In the genomic region with DNA sequence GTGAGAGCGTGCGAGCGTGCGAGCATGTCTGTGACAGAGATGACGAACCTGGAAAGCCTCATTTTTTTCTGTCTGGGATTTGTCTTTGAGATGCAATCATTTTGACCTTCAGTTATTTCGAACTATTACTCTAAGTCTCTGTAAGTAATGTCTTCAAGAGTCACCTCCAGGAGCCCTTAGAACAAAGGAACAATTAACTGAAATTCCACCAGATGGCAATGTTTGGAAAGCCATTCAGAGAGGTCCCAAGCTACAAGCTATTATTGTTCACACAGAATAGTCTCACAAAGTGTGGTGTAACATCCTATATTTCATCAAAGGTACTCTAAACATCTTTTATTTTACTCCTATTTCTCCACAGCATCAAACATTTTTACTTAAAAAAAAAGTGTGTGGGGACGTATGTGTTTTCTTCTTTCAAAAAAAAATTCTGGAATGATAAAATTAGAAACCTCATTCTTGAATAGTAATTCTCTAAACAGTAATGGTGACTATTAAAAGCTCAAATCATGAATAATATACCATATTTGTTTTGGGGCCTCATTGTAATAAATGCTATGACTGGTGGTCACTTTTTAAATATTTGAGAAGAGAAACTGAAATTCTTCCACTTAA, we compare ENCODE assay signal across 8 cellular contexts. TPM values are rescaled to one million over a fixed set of nuclear protein-coding genes. Genes with fewer than 3 reads are reported as not detected.
DNase-seq lines count a peak whose midpoint lies in the region; ATAC-seq, FAIRE-seq and TF ChIP-seq lines count a peak whose summit lies in the region.

No MANE protein-coding gene starts in this region.

- no peak overlapping the region for H3K27ac Mint-ChIP-seq in central memory CD8-positive, alpha-beta T cell (ENCODE audit: low read depth)

- no peaks in the 10 kb centered on the region for H3K4me1 ChIP-seq in tibial artery

- intact Hi-C loops in left colon (cut with DNase I, micrococcal nuclease), result loop anchor here in 1 of 2 donors (2.0 to 5.0 kb wide), 2 partner anchors 139 to 336 kb away; partner anchors contain the start of gene ZNF24
- intact Hi-C loops in tibial artery (cut with DNase I; ENCODE audit: low total_unique reads), result loop anchor here (5.0 kb wide), 1 partner anchor 136 kb away; no protein-coding TSS in a partner anchor

- H3K27ac ChIP-seq in tibial artery, result no peak overlapping the region

- H3K9me3 ChIP-seq in tibial artery, result no peaks in the 10 kb centered on the region

- no peak overlapping the region for H3K4me3 ChIP-seq in tibial artery

- no peaks in the 10 kb centered on the region for H3K36me3 Mint-ChIP-seq in central memory CD8-positive, alpha-beta T cell (ENCODE audit: insufficient read depth)

- no peak overlapping the region for H3K4me3 Mint-ChIP-seq in central memory CD8-positive, alpha-beta T cell

- no peaks in the 10 kb centered on the region for H3K36me3 ChIP-seq in tibial artery

- H3K27me3 Mint-ChIP-seq in central memory CD8-positive, alpha-beta T cell, result no peaks in the 10 kb centered on the region

- DNase-seq in HTR-8/SVneo (ENCODE audit: insufficient read length, low spot score) (peak; percentile 27), NOMO-1 treated with DMSO at 0.1 percent for 48 hours (lab: John Stamatoyannopoulos, UW; ENCODE audit: unreplicated experiment) (peak; percentile 69), left colon (no peak), tibial artery (no peak), mesenteric fat pad (ENCODE audit: low spot score) (no peak)
- DNase-seq in central memory CD8-positive, alpha-beta T cell (ENCODE audit: low spot score in 2 of 2), result no peak

- H3K9me3 Mint-ChIP-seq in central memory CD8-positive, alpha-beta T cell, result no peaks in the 10 kb centered on the region

- H3K27me3 ChIP-seq in tibial artery, result no peaks in the 10 kb centered on the region

- no peaks in the 10 kb centered on the region for H3K4me1 Mint-ChIP-seq in central memory CD8-positive, alpha-beta T cell

- TF ChIP-seq CTCF in tibial artery (IDR thresholded peaks at IDR 0.05), result peak; percentile 64 to 84

- peak; percentile 98 for FAIRE-seq in G401.6 (lab: Jason Lieb, UNC)
- FAIRE-seq in HTR-8/SVneo (lab: Jason Lieb, UNC), result no peak

- ATAC-seq in GM21526 (IDR thresholded peaks at IDR 0.05; ENCODE audit: low FRiP score, unreplicated experiment), result peak; percentile 83
- peak; percentile 68 for ATAC-seq in central memory CD8-positive, alpha-beta T cell (replicated peaks; ENCODE audit: extremely low read depth, poor library complexity, severe bottlenecking)
- peak; percentile 86 for ATAC-seq in left colon

RNA-seq across cellular contexts. Expression of gene MAPRE2, which starts 35.1 kb away (rescaled TPM):
- 10 to 100 TPM; 30.8 to 31.6 TPM for total RNA-seq in left colon
- 23.6 TPM for total RNA-seq in mesenteric fat pad

Comparison
In these comparisons a context has a peak if more than half of its experiments do, and no peak if none do; other contexts are left out.
1. DNase-seq: peak in HTR-8/SVneo (single experiment) and NOMO-1 treated with DMSO at 0.1 percent for 48 hours (single experiment); none in central memory CD8-positive, alpha-beta T cell (0 of 2), left colon (0 of 2), tibial artery (0 of 2) and mesenteric fat pad (single experiment).
2. Peak in every context shown above with its lines, with median percentiles within 50 percentile points of each other: ATAC-seq.